8 cellular contexts compared by ENCODE assay signal in genomic region chr1:32208891-32209309, GRCh38. TPM values are rescaled to one million over a fixed set of nuclear protein-coding genes. Genes with fewer than 3 reads are reported as not detected.
DNase-seq lines count a peak whose midpoint lies in the region; ATAC-seq and TF ChIP-seq lines count a peak whose summit lies in the region.

TSS of gene DCDC2B (plus strand) at chr1:32209089. CDS start at chr1:32209094, 5 bp downstream.

- H3K27ac ChIP-seq in tibial nerve = no peak within 1 kb of the TSS

- H3K4me3 ChIP-seq in tibial nerve = no peak within 1 kb of the TSS

- H3K4me1 ChIP-seq in tibial nerve = peaks cover 0 to 23% (median 10%) of the 10 kb centered on the region in 4 donors

- TF ChIP-seq EP300 in Ishikawa (IDR thresholded peaks at IDR 0.05; ENCODE audit: borderline replicate concordance) (no peak), tibial nerve (IDR thresholded peaks at IDR 0.05) (no peak)

- H3K9me3 ChIP-seq in tibial nerve = no peaks in the 10 kb centered on the region

- 84 to 86% methylated on average over 1 to 5 of the region's 5 CpGs for WGBS in tibial nerve, 2 donors

- H3K27me3 ChIP-seq in tibial nerve = no peaks in the 10 kb centered on the region

- no peak for TF ChIP-seq CTCF in tibial nerve (IDR thresholded peaks at IDR 0.05)

- intact Hi-C loops in left ventricle myocardium superior (cut with micrococcal nuclease) = no loop called here

- TF ChIP-seq POLR2A in tibial nerve (IDR thresholded peaks at IDR 0.05) = no peak

- peak; percentile 14 for ATAC-seq in left ventricle myocardium superior
- no peak for ATAC-seq in GM21526 (IDR thresholded peaks at IDR 0.05; ENCODE audit: low FRiP score, unreplicated experiment)
- ATAC-seq in GM18498 (IDR thresholded peaks at IDR 0.05; ENCODE audit: unreplicated experiment) = no peak
- ATAC-seq in GM19452 (IDR thresholded peaks at IDR 0.05; ENCODE audit: unreplicated experiment) = no peak

- in situ Hi-C loops in ACHN (cut with HindIII; ENCODE audit: low pct_ligation_motif_present, low pct_unique_long_range_greater_than_20kb, low sequenced_read_pairs) = no loop called here

- H3K36me3 ChIP-seq in tibial nerve = peaks cover 0 to 25% (median 0%) of the 10 kb centered on the region in 3 donors

- DNase-seq in ACHN = peak; percentile 78
- peak; percentile 36 for DNase-seq in OCI-M1 (lab: John Stamatoyannopoulos, UW)
- peak; percentile 44 for DNase-seq in left ventricle myocardium superior
- DNase-seq in tibial nerve (ENCODE audit: low spot score in 2 of 2) = no peak

- no peak for TF ChIP-seq RAD21 in Ishikawa (IDR thresholded peaks at IDR 0.05; ENCODE audit: low read depth)

TF ChIP-seq in Ishikawa, 13 proteins besides CTCF, POLR2A, EP300 and RAD21:
- peak; percentile 55; the same call in 1 of the 2 replicates for TF ChIP-seq NFIC (IDR thresholded peaks at IDR 0.05)
- no peak for TF ChIP-seq CEBPB (IDR thresholded peaks at IDR 0.05)
- no peak for TF ChIP-seq FOXM1 (IDR thresholded peaks at IDR 0.05; ENCODE audit: borderline replicate concordance, low read depth)
- 0 out of 2 replicates have a peak, but pooled peaks have one; percentile 12 for TF ChIP-seq YY1 (IDR thresholded peaks at IDR 0.05; ENCODE audit: low read depth)

RNA-seq across cellular contexts. Expression of gene DCDC2B, which starts in this region (rescaled TPM):
- not detected for total RNA-seq in left ventricle myocardium superior
- not detected for total RNA-seq in tibial nerve

Comparison
In these comparisons a context has a peak if more than half of its experiments do, and no peak if none do; other contexts are left out.
1. Peak in DNase-seq and ATAC-seq in left ventricle myocardium superior; RNA of the gene not detected or under 1 TPM.
2. DNase-seq: peak in ACHN (single experiment) and OCI-M1 (single experiment); none in tibial nerve (0 of 2).